12 cellular contexts compared by ENCODE assay signal in the genomic region with DNA sequence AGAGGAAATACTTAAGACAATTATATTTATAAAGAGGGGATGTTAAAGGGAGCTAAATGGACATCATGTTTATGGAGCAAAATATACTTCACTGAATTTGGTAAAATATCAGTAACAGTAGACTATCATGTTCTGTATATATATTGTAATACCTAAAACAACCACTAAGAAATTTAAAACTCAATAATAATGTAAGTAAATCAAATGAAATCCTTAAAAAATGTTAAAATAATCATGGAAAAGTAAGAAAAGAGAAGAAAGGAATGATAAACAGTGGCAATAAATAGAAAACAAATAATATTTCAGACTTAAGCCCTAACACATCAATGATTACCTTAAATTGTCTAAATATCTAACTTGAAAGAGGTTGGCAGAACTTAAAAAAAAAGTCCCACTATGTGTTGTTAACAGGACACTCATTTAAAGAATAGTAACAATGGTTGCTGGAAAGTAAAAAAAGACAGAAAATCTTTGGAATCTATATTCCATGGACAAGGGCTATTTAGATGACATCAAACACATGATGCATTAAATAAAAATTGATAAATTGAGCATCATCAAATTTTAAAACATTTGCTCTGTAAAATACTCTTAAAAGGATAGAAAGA.
"Had no signal": no experiment of that assay in that cellular context is flagged by ENCODE, and none has a peak within 500 bp of the region (broad histone marks: within the 10 kb centered on the region; RNA-seq: fewer than 3 reads in every experiment).

No MANE protein-coding gene starts in this region.

- H3K27me3 ChIP-seq: adrenal gland had no signal

- H3K4me3 Mint-ChIP-seq: central memory CD8-positive, alpha-beta T cell; effector memory CD8-positive, alpha-beta T cell; naive B cell; stimulated activated naive CD8-positive, alpha-beta T cell treated with anti-CD3 and anti-CD28 coated beads, Interleukin-15, amount 100 ng/mL, for 72 hours had no signal

- H3K4me3 ChIP-seq: adrenal gland, lower lobe of right lung, thoracic aorta had no signal

- H3K4me1 Mint-ChIP-seq: central memory CD8-positive, alpha-beta T cell; naive B cell; stimulated activated naive CD8-positive, alpha-beta T cell treated with anti-CD3 and anti-CD28 coated beads, Interleukin-15, amount 100 ng/mL, for 72 hours had no signal

- H3K4me1 ChIP-seq: adrenal gland, lower lobe of right lung had no signal

- H3K27me3 Mint-ChIP-seq: central memory CD8-positive, alpha-beta T cell; effector memory CD8-positive, alpha-beta T cell; naive B cell; stimulated activated naive CD8-positive, alpha-beta T cell treated with anti-CD3 and anti-CD28 coated beads, Interleukin-15, amount 100 ng/mL, for 72 hours had no signal

- ATAC-seq: effector memory CD8-positive, alpha-beta T cell; lower lobe of right lung; stimulated activated naive CD8-positive, alpha-beta T cell treated with anti-CD3 and anti-CD28 coated beads, Interleukin-15, amount 100 ng/mL, for 72 hours had no signal

- H3K9me3 ChIP-seq: adrenal gland, lower lobe of right lung, thoracic aorta had no signal

- H3K27ac Mint-ChIP-seq: activated T-helper 2 cell treated with anti-CD3 and anti-CD28 coated beads, Interferon-gamma antibody, Interleukin-2, Interleukin-4, amounts not matched to agents 10 μg/mL and 5 μg/mL and 100 μg/mL, durations not matched to agents 14 hours and 24 hours and 36 hours; effector memory CD8-positive, alpha-beta T cell; naive B cell; stimulated activated naive CD8-positive, alpha-beta T cell treated with anti-CD3 and anti-CD28 coated beads, Interleukin-15, amount 100 ng/mL, for 72 hours had no signal

- DNase-seq: activated naive CD4-positive, alpha-beta T cell treated with anti-CD3 and anti-CD28 coated beads, Interleukin-2, amount 50 U/mL, for 16 hours; adrenal gland; effector memory CD8-positive, alpha-beta T cell; erythroblast; lower lobe of right lung; naive B cell; stimulated activated CD4-positive, alpha-beta T cell treated with anti-CD3 and anti-CD28 coated beads, Interleukin-15, amount 100 ng/mL, for 24 hours; stimulated activated CD4-positive, alpha-beta T cell treated with anti-CD3 and anti-CD28 coated beads, Interleukin-4, amount 100 ng/mL, for 4 hours; stimulated activated naive CD8-positive, alpha-beta T cell treated with anti-CD3 and anti-CD28 coated beads, Interleukin-15, amount 100 ng/mL, for 72 hours had no signal

- H3K36me3 ChIP-seq: adrenal gland, lower lobe of right lung, thoracic aorta had no signal

- H3K27ac ChIP-seq: adrenal gland, lower lobe of right lung, thoracic aorta had no signal

- H3K36me3 Mint-ChIP-seq: naive B cell had no signal
